2 cellular contexts compared by ENCODE assay signal in the genomic region with DNA sequence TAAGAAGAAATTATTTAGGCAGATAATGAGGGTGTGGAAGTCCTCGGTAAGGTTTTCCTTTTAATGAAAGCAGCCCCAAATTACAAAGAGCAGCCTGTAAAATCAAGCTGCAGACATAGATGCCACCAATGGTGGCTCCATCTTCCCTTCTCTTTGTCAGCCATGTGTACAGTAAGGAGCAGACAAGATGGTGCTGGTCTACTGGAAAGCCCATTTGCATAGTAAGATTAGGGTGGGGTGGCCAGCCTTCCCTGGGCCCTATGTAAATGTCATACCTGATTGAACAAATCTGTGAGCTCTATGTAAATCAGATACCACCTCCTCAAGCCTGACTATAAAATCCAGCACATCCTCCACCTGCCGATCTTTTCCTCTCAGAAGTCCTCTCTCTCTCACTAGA.
TF ChIP-seq lines count a peak whose summit lies in the region.

No MANE protein-coding gene starts in this region.

TF ChIP-seq in K562, 482 proteins besides CTCF, POLR2A, EP300 and RAD21 (continued from another document):
- TF ChIP-seq ARID3A (IDR thresholded peaks at IDR 0.05; ENCODE audit: borderline replicate concordance, low read depth, low read length): no peak
- TF ChIP-seq PCBP1 (IDR thresholded peaks at IDR 0.05; ENCODE audit: low read depth, low read length, poor library complexity, severe bottlenecking): no peak
- 0 out of 4 replicates have a peak, but pooled peaks of 1 of the 2 experiments have one; percentile 4 for TF ChIP-seq RCOR1 (IDR thresholded peaks at IDR 0.05; ENCODE audit: borderline replicate concordance in 1 of 2, low read depth in 2 of 2, low read length in 2 of 2)
- peak in 1 of 3 experiments; percentile 60 for TF ChIP-seq YY1 (IDR thresholded peaks at IDR 0.05; ENCODE audit: borderline replicate concordance in 1 of 3, control insufficient read depth in 1 of 3, extremely low read depth in 1 of 3, insufficient read depth in 3 of 3, insufficient read length in 1 of 3, insufficient replicate concordance in 2 of 3, low read depth in 1 of 3, low read length in 2 of 3)
- no peak for TF ChIP-seq ZNF436 (CRISPR knock-in tag; IDR thresholded peaks at IDR 0.05)
- TF ChIP-seq RBM15 (IDR thresholded peaks at IDR 0.05; ENCODE audit: insufficient read depth, low read length): no peak
- 0 out of 2 replicates have a peak, but pooled peaks have one; percentile 1 for TF ChIP-seq BACH1 (tag; IDR thresholded peaks at IDR 0.05)
- TF ChIP-seq PHTF2 (CRISPR knock-in tag; IDR thresholded peaks at IDR 0.05): no peak

TF ChIP-seq in HEK293T, 16 proteins besides CTCF, POLR2A, EP300 and RAD21 (continued from another document):
- TF ChIP-seq CTBP1 (IDR thresholded peaks at IDR 0.05; ENCODE audit: borderline replicate concordance): no peak
